2 cellular contexts compared by ENCODE assay signal in the genomic region with DNA sequence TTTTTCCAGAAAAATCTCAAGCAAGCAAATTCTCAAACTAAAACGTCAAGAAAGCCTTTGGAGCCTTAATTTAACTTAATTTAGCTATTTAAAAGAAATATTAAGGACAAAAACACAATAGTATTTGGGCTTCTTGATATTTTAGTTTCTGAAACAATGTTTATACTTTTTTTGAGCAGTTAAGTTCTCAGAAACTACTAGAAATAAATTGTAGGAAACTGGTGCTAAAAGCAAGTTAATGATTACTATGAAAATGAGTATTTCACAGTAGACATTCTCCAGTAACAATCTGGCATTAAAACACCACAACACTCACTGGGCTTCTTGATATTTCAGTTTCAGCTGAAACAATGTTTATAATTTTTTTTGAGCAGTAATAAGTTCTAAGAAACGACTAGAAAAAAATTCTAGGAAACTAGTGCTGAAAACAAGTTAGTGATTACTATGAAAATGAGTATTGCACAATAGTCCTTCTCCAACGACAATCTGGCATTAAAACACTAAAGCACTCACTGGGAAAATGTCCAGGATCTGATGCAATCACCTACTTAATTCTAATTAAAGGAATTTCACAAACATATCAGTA.
A peak's percentile ranks its signal among the peaks of the same experiment; 100 is the strongest.
TF ChIP-seq lines count a peak whose summit lies in the region.

No MANE protein-coding gene starts in this region.

TF ChIP-seq in K562, 482 proteins besides CTCF, POLR2A, EP300 and RAD21 (continued from another document and continues in another):
- TF ChIP-seq, protein P1, sequence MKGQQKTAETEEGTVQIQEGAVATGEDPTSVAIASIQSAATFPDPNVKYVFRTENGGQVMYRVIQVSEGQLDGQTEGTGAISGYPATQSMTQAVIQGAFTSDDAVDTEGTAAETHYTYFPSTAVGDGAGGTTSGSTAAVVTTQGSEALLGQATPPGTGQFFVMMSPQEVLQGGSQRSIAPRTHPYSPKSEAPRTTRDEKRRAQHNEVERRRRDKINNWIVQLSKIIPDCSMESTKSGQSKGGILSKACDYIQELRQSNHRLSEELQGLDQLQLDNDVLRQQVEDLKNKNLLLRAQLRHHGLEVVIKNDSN (CRISPR knock-in tag; IDR thresholded peaks at IDR 0.05): no peak
- TF ChIP-seq HMG20B (CRISPR knock-in tag; IDR thresholded peaks at IDR 0.05) (no peak), SIN3A (IDR thresholded peaks at IDR 0.05; ENCODE audit: borderline replicate concordance in 2 of 2, control insufficient read depth in 1 of 2, low read depth in 2 of 2, low read length in 2 of 2) (no peak), ZNF174 (CRISPR knock-in tag; IDR thresholded peaks at IDR 0.05) (no peak), SMAD1 (IDR thresholded peaks at IDR 0.05; ENCODE audit: low read depth, low read length, partially characterized antibody) (no peak), ZNF76 (CRISPR knock-in tag; IDR thresholded peaks at IDR 0.05; ENCODE audit: borderline replicate concordance) (no peak), SRSF9 (IDR thresholded peaks at IDR 0.05; ENCODE audit: borderline replicate concordance, low read depth, low read length) (no peak), SMAD3 (CRISPR knock-in tag; conservative IDR thresholded peaks at IDR 0.05) (no peak), MCM7 (IDR thresholded peaks at IDR 0.05) (no peak), MTA1 (IDR thresholded peaks at IDR 0.05; ENCODE audit: borderline replicate concordance) (no peak), PURB (CRISPR knock-in tag; IDR thresholded peaks at IDR 0.05; ENCODE audit: low read depth) (no peak), XRCC5 (IDR thresholded peaks at IDR 0.05; ENCODE audit: low read depth, low read length) (no peak), NFIC (IDR thresholded peaks at IDR 0.05) (peak; percentile 61; the same call in 1 of the 2 replicates), RBFOX2 (IDR thresholded peaks at IDR 0.05; ENCODE audit: low read depth, low read length) (peak; percentile 34; the same call in 1 of the 2 replicates), HIVEP1 (CRISPR knock-in tag; IDR thresholded peaks at IDR 0.05) (no peak), U2AF1 (optimal IDR thresholded peaks at IDR 0.05; ENCODE audit: low read depth, low read length) (no peak), BHLHE40 (IDR thresholded peaks at IDR 0.05; ENCODE audit: low read length) (no peak), ZNF232 (CRISPR knock-in tag; IDR thresholded peaks at IDR 0.05) (no peak), CBX2 (IDR thresholded peaks at IDR 0.05; ENCODE audit: insufficient read depth, low read length, poor library complexity, severe bottlenecking) (no peak), ZNF696 (CRISPR knock-in tag; conservative IDR thresholded peaks at IDR 0.05) (no peak), KLF1 (tag; IDR thresholded peaks at IDR 0.05) (no peak), ZNF57 (CRISPR knock-in tag; IDR thresholded peaks at IDR 0.05) (no peak), RBM15 (IDR thresholded peaks at IDR 0.05; ENCODE audit: insufficient read depth, low read length) (no peak)
- TF ChIP-seq, protein P2, sequence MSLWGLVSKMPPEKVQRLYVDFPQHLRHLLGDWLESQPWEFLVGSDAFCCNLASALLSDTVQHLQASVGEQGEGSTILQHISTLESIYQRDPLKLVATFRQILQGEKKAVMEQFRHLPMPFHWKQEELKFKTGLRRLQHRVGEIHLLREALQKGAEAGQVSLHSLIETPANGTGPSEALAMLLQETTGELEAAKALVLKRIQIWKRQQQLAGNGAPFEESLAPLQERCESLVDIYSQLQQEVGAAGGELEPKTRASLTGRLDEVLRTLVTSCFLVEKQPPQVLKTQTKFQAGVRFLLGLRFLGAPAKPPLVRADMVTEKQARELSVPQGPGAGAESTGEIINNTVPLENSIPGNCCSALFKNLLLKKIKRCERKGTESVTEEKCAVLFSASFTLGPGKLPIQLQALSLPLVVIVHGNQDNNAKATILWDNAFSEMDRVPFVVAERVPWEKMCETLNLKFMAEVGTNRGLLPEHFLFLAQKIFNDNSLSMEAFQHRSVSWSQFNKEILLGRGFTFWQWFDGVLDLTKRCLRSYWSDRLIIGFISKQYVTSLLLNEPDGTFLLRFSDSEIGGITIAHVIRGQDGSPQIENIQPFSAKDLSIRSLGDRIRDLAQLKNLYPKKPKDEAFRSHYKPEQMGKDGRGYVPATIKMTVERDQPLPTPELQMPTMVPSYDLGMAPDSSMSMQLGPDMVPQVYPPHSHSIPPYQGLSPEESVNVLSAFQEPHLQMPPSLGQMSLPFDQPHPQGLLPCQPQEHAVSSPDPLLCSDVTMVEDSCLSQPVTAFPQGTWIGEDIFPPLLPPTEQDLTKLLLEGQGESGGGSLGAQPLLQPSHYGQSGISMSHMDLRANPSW (CRISPR knock-in tag; IDR thresholded peaks at IDR 0.05): no peak
- TF ChIP-seq, protein P3, sequence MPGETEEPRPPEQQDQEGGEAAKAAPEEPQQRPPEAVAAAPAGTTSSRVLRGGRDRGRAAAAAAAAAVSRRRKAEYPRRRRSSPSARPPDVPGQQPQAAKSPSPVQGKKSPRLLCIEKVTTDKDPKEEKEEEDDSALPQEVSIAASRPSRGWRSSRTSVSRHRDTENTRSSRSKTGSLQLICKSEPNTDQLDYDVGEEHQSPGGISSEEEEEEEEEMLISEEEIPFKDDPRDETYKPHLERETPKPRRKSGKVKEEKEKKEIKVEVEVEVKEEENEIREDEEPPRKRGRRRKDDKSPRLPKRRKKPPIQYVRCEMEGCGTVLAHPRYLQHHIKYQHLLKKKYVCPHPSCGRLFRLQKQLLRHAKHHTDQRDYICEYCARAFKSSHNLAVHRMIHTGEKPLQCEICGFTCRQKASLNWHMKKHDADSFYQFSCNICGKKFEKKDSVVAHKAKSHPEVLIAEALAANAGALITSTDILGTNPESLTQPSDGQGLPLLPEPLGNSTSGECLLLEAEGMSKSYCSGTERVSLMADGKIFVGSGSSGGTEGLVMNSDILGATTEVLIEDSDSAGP (CRISPR knock-in tag; IDR thresholded peaks at IDR 0.05): no peak
- TF ChIP-seq, protein P4, sequence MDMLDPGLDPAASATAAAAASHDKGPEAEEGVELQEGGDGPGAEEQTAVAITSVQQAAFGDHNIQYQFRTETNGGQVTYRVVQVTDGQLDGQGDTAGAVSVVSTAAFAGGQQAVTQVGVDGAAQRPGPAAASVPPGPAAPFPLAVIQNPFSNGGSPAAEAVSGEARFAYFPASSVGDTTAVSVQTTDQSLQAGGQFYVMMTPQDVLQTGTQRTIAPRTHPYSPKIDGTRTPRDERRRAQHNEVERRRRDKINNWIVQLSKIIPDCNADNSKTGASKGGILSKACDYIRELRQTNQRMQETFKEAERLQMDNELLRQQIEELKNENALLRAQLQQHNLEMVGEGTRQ (CRISPR knock-in tag; IDR thresholded peaks at IDR 0.05): no peak
- TF ChIP-seq, protein P5, sequence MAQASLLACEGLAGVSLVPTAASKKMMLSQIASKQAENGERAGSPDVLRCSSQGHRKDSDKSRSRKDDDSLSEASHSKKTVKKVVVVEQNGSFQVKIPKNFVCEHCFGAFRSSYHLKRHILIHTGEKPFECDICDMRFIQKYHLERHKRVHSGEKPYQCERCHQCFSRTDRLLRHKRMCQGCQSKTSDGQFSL (CRISPR knock-in tag; IDR thresholded peaks at IDR 0.05): no peak
- TF ChIP-seq, protein P5 (tag; IDR thresholded peaks at IDR 0.05): no peak

TF ChIP-seq in HepG2, 621 proteins besides CTCF, POLR2A, EP300 and RAD21 (continued from another document):
- no peak for TF ChIP-seq NFATC3 (CRISPR knock-in tag; IDR thresholded peaks at IDR 0.05)
- TF ChIP-seq JDP2 (CRISPR knock-in tag; IDR thresholded peaks at IDR 0.05; ENCODE audit: borderline replicate concordance): no peak
- no peak for TF ChIP-seq ZNF530 (CRISPR knock-in tag; IDR thresholded peaks at IDR 0.05; ENCODE audit: low read depth)
- TF ChIP-seq ZNF432 (CRISPR knock-in tag; IDR thresholded peaks at IDR 0.05; ENCODE audit: borderline replicate concordance): no peak
- TF ChIP-seq FOXJ3 (CRISPR knock-in tag; IDR thresholded peaks at IDR 0.05; ENCODE audit: borderline replicate concordance): peak; percentile 61; the same call in 1 of the 2 replicates
- TF ChIP-seq ZNF3 (CRISPR knock-in tag; IDR thresholded peaks at IDR 0.05): peak; percentile 71; the same call in 1 of the 2 replicates
- TF ChIP-seq, protein P6, sequence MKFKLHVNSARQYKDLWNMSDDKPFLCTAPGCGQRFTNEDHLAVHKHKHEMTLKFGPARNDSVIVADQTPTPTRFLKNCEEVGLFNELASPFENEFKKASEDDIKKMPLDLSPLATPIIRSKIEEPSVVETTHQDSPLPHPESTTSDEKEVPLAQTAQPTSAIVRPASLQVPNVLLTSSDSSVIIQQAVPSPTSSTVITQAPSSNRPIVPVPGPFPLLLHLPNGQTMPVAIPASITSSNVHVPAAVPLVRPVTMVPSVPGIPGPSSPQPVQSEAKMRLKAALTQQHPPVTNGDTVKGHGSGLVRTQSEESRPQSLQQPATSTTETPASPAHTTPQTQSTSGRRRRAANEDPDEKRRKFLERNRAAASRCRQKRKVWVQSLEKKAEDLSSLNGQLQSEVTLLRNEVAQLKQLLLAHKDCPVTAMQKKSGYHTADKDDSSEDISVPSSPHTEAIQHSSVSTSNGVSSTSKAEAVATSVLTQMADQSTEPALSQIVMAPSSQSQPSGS (CRISPR knock-in tag; IDR thresholded peaks at IDR 0.05): peak; percentile 41; the same call in 1 of the 2 replicates
- TF ChIP-seq, protein P7, sequence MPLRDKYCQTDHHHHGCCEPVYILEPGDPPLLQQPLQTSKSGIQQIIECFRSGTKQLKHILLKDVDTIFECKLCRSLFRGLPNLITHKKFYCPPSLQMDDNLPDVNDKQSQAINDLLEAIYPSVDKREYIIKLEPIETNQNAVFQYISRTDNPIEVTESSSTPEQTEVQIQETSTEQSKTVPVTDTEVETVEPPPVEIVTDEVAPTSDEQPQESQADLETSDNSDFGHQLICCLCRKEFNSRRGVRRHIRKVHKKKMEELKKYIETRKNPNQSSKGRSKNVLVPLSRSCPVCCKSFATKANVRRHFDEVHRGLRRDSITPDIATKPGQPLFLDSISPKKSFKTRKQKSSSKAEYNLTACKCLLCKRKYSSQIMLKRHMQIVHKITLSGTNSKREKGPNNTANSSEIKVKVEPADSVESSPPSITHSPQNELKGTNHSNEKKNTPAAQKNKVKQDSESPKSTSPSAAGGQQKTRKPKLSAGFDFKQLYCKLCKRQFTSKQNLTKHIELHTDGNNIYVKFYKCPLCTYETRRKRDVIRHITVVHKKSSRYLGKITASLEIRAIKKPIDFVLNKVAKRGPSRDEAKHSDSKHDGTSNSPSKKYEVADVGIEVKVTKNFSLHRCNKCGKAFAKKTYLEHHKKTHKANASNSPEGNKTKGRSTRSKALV (CRISPR knock-in tag; IDR thresholded peaks at IDR 0.05): 0 out of 2 replicates have a peak, but pooled peaks have one; percentile 47
- no peak for TF ChIP-seq ZNF749 (CRISPR knock-in tag; IDR thresholded peaks at IDR 0.05; ENCODE audit: borderline replicate concordance)
- TF ChIP-seq ZSCAN20 (CRISPR knock-in tag; IDR thresholded peaks at IDR 0.05; ENCODE audit: borderline replicate concordance): no peak
- no peak for TF ChIP-seq ZBTB38 (CRISPR knock-in tag; IDR thresholded peaks at IDR 0.05)
- TF ChIP-seq, protein P8, sequence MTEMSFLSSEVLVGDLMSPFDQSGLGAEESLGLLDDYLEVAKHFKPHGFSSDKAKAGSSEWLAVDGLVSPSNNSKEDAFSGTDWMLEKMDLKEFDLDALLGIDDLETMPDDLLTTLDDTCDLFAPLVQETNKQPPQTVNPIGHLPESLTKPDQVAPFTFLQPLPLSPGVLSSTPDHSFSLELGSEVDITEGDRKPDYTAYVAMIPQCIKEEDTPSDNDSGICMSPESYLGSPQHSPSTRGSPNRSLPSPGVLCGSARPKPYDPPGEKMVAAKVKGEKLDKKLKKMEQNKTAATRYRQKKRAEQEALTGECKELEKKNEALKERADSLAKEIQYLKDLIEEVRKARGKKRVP (CRISPR knock-in tag; IDR thresholded peaks at IDR 0.05): peak; percentile 40 to 98; a peak in 2 of 4 replicates
- TF ChIP-seq MAFK (conservative IDR thresholded peaks at IDR 0.05 in 1 of 2, IDR thresholded peaks at IDR 0.05 in 1 of 2; ENCODE audit: low read length in 2 of 2): no peak
- peak; percentile 63 for TF ChIP-seq BCL6 (CRISPR knock-in tag; IDR thresholded peaks at IDR 0.05)
- no peak for TF ChIP-seq ZNF180 (CRISPR knock-in tag; IDR thresholded peaks at IDR 0.05; ENCODE audit: borderline replicate concordance, low read depth)
- TF ChIP-seq, protein P9, sequence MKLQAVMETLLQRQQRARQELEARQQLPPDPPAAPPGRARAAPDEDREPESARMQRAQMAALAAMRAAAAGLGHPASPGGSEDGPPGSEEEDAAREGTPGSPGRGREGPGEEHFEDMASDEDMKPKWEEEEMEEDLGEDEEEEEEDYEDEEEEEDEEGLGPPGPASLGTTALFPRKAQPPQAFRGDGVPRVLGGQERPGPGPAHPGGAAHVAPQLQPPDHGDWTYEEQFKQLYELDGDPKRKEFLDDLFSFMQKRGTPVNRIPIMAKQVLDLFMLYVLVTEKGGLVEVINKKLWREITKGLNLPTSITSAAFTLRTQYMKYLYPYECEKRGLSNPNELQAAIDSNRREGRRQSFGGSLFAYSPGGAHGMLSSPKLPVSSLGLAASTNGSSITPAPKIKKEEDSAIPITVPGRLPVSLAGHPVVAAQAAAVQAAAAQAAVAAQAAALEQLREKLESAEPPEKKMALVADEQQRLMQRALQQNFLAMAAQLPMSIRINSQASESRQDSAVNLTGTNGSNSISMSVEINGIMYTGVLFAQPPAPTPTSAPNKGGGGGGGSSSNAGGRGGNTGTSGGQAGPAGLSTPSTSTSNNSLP (IDR thresholded peaks at IDR 0.05; ENCODE audit: low read depth, low read length): peak; percentile 69; the same call in 1 of the 2 replicates
- 0 out of 2 replicates have a peak, but pooled peaks have one; percentile 20 for TF ChIP-seq MIXL1 (CRISPR knock-in tag; IDR thresholded peaks at IDR 0.05)
- no peak for TF ChIP-seq ZNF232 (CRISPR knock-in tag; IDR thresholded peaks at IDR 0.05; ENCODE audit: borderline replicate concordance)
- no peak for TF ChIP-seq CREB1 (IDR thresholded peaks at IDR 0.05)
- TF ChIP-seq CREB1 (CRISPR knock-in tag; IDR thresholded peaks at IDR 0.05): peak; percentile 33; the same call in 1 of the 2 replicates
- TF ChIP-seq KDM4B (CRISPR knock-in tag; IDR thresholded peaks at IDR 0.05): no peak
- TF ChIP-seq NFYB (CRISPR knock-in tag; IDR thresholded peaks at IDR 0.05): no peak
- no peak for TF ChIP-seq SRF (IDR thresholded peaks at IDR 0.05; ENCODE audit: low read depth, low read length)
TF ChIP-seq in HepG2: peak in this region for 32.
